ENCODE assay signal across 13 cellular contexts in the genomic region with DNA sequence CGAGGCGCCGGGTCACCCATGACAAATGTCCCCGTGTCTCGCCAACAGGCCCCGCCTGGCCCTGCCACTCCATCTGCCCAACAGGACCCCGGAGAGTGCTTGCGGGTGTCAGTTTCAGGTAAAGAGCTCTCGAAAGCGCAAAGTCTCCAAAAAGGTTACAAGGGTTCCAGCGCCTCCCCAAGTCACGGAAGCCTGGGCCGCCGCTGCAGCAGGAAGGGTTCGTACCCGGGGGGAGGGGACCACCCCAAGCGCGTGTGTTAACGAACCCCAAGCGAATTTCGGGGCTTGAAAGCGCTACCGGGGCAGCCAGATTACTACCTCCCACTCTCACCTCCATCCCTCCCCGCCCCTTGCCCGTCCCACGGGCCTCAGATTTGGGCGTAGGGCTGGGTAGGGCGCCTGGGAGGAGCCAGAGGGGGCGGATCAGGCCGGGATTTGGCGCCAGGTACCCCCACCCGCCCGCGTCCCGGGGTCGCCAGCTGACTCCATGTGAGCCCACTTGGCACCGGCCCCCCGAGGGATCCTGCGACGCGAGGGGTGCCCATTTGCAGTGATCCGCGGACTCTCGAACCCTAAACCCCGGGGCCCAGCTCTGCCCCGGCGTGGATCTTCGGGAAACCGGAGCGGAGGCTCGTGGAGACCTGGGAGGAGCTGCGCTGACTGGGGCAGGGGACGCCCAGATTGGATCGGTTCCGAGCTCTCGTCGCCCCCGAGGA.
DNase-seq lines count a peak whose midpoint lies in the region; ATAC-seq and TF ChIP-seq lines count a peak whose summit lies in the region.
"Had no signal": no experiment of that assay in that cellular context is flagged by ENCODE, and none has a peak within 500 bp of the region (broad histone marks: within the 10 kb centered on the region; RNA-seq: fewer than 3 reads in every experiment).

No MANE protein-coding gene starts in this region.

- no peak for TF ChIP-seq POLR2A in GM18505 (IDR thresholded peaks at IDR 0.05; ENCODE audit: borderline replicate concordance, extremely low read depth, insufficient read depth, insufficient read length)

- H3K9me3 ChIP-seq in AG04450 (ENCODE audit: control insufficient read depth, insufficient read depth, low read length) (no peaks in the 10 kb centered on the region; the same call in 1 of the 2 replicates), adipocyte (ENCODE audit: control insufficient read depth, low read length) (no peaks in the 10 kb centered on the region)
- H3K9me3 ChIP-seq: prostate gland had no signal

- H3K27me3 ChIP-seq in AG04450 (ENCODE audit: control insufficient read depth, insufficient read depth, low read length) (peaks cover 88% of the 10 kb centered on the region), adipocyte (replicated peaks; ENCODE audit: control insufficient read depth, insufficient read depth, low read length) (peaks cover 81% of the 10 kb centered on the region)

- peak overlapping the region; percentile 31 for H3K4me3 ChIP-seq in AG04450 (ENCODE audit: low read depth, low read length)
- peak overlapping the region; percentile 66 for H3K4me3 ChIP-seq in adipocyte (ENCODE audit: low read length)
- peak overlapping the region; percentile 4 for H3K4me3 ChIP-seq in iPS-11a (ENCODE audit: low read depth, low read length)
- H3K4me3 ChIP-seq: BLaER1, prostate gland had no signal

- DNase-seq in AG04450 (ENCODE audit: low read depth, low spot score) (no peak), adipocyte (ENCODE audit: low read depth) (no peak), progenitor cell of endocrine pancreas (ENCODE audit: low spot score, unreplicated experiment) (no peak), NCI-H526 (lab: John Stamatoyannopoulos, UW) (no peak), DMS53 (lab: John Stamatoyannopoulos, UW) (no peak), GM10266 (ENCODE audit: extremely low spot score) (no peak)
- DNase-seq: activated gamma-delta T cell, immature natural killer cell had no signal

- no peak overlapping the region for H3K9ac ChIP-seq in adipocyte (ENCODE audit: low read length)
- H3K9ac ChIP-seq: BLaER1 had no signal

- TF ChIP-seq CTCF in AG04450 (IDR thresholded peaks at IDR 0.05; ENCODE audit: low read depth, low read length) (no peak), progenitor cell of endocrine pancreas (IDR thresholded peaks at IDR 0.05; ENCODE audit: unreplicated experiment) (no peak), GM10266 (IDR thresholded peaks at IDR 0.05; ENCODE audit: control insufficient read depth, insufficient read depth, low read depth, missing control alignments) (no peak)

- peaks cover 7% of the 10 kb centered on the region for H3K4me1 ChIP-seq in adipocyte (ENCODE audit: control insufficient read depth, insufficient read depth, low read length)
- H3K4me1 ChIP-seq: BLaER1, prostate gland had no signal

- no peaks in the 10 kb centered on the region for H3K36me3 Mint-ChIP-seq in progenitor cell of endocrine pancreas (ENCODE audit: insufficient read depth)
- H3K36me3 Mint-ChIP-seq: immature natural killer cell had no signal

- H3K27me3 Mint-ChIP-seq in progenitor cell of endocrine pancreas = peaks cover 94% of the 10 kb centered on the region

- CTCF ChIA-PET in AG04450 (lab: Charles Lee) = no interaction called here

- H3K9me3 Mint-ChIP-seq in progenitor cell of endocrine pancreas (ENCODE audit: low read depth) = no peaks in the 10 kb centered on the region

- no peak for ATAC-seq in GM18505 (IDR thresholded peaks at IDR 0.05; ENCODE audit: unreplicated experiment)
- ATAC-seq: HCT116 had no signal

- POLR2A ChIA-PET in AG04450 (lab: Yijun Ruan, JAX) = interaction anchor here (0.7 kb wide), 1 partner anchor 12 kb away, joined by 4 read pairs; no protein-coding TSS in a partner anchor

- peak overlapping the region; percentile 39 for H3K4me3 Mint-ChIP-seq in progenitor cell of endocrine pancreas (ENCODE audit: low read depth)

- no peaks in the 10 kb centered on the region for H3K36me3 ChIP-seq in adipocyte (ENCODE audit: control insufficient read depth, insufficient read depth, low read length, severe bottlenecking)
- H3K36me3 ChIP-seq: BLaER1, prostate gland had no signal

- H3K27ac Mint-ChIP-seq in progenitor cell of endocrine pancreas = no peak overlapping the region

- no peak overlapping the region for H3K27ac ChIP-seq in AG04450 (ENCODE audit: low read depth, low read length)
- H3K27ac ChIP-seq: BLaER1, prostate gland had no signal

- peaks cover 30% of the 10 kb centered on the region for H3K4me1 Mint-ChIP-seq in progenitor cell of endocrine pancreas (ENCODE audit: low read depth)
- H3K4me1 Mint-ChIP-seq: immature natural killer cell had no signal

Comparison
In these comparisons a context has a peak if more than half of its experiments do, and no peak if none do; other contexts are left out.
1. H3K4me3 ChIP-seq: peak in every context shown above with its lines; median percentile 66 in adipocyte; 31 in AG04450; 4 in iPS-11a.